In the genomic region with DNA sequence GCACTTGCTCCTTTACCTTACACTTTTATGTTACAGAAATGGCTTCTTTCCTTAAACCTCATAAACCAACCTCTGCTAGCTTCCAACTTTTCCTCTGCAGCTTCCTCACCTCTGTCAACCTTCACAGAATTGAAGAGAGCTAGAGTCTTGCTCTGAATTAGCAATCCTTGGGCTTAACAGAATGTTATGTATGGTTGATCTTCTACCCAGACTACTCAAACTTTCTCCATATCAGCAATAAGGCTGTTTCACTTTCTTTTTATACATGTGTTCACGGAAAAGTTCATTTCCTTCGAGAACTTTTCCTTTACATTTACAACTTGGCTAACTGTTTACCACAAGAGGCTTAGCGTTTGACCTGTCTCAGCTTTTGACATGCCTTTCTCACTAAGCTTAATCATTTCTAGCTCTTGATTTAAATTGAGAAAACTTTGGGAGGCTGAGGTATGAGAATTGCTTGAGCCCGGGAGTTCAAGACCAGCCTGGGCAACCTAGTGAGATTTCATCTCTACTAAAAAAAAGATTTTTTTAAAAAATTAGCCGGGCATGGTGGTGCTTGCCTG, we compare ENCODE assay signal across 28 cellular contexts.
DNase-seq lines count a peak whose midpoint lies in the region; ATAC-seq, FAIRE-seq and TF ChIP-seq lines count a peak whose summit lies in the region.
"Had no signal": no experiment of that assay in that cellular context is flagged by ENCODE, and none has a peak within 500 bp of the region (broad histone marks: within the 10 kb centered on the region; RNA-seq: fewer than 3 reads in every experiment).

No MANE protein-coding gene starts in this region.

- no peaks in the 10 kb centered on the region for H3K9me3 ChIP-seq in HepG2 (ENCODE audit: low read length)
- no peaks in the 10 kb centered on the region for H3K9me3 ChIP-seq in right lobe of liver
- H3K9me3 ChIP-seq in MM.1S (replicated peaks; ENCODE audit: insufficient read depth, low read length) = no peaks in the 10 kb centered on the region
- H3K9me3 ChIP-seq: A549, Peyer's patch, SK-N-SH had no signal

- intact Hi-C loops in HepG2 (cut with micrococcal nuclease; ENCODE audit: unreplicated experiment) (no loop called here), right lobe of liver (cut with DNase I) (no loop called here)

- H3K9ac ChIP-seq in HepG2 (ENCODE audit: insufficient read depth, low read depth, low read length) = no peak overlapping the region
- H3K9ac ChIP-seq in MM.1S (ENCODE audit: low read length) = no peak overlapping the region
- H3K9ac ChIP-seq: KMS-11, SK-N-SH had no signal

- H3K4me2 ChIP-seq in HepG2 (ENCODE audit: low read depth, low read length) = no peak overlapping the region
- H3K4me2 ChIP-seq in MM.1S (ENCODE audit: low read depth, low read length) = peak overlapping the region; percentile 18; the same call in 1 of the 2 replicates
- H3K4me2 ChIP-seq: A549, KMS-11, SK-N-SH had no signal

- H3K27ac Mint-ChIP-seq in T-helper 1 cell treated with Interleukin-12 subunit alpha and Interleukin-12 subunit beta and Interleukin-4 antibody, amounts not matched to agents 30 μg/mL and 1 μg/mL, for 36 hours = peak overlapping the region; percentile 63
- no peak overlapping the region for H3K27ac Mint-ChIP-seq in stimulated activated effector memory CD8-positive, alpha-beta T cell treated with anti-CD3 and anti-CD28 coated beads, Interleukin-12 subunit alpha, Interleukin-12 subunit beta, amount 100 ng/mL, for 72 hours
- H3K27ac Mint-ChIP-seq: CD8-positive, alpha-beta memory T cell; IgD-negative memory B cell had no signal

- H3K27me3 ChIP-seq in HepG2 (ENCODE audit: control insufficient read depth in 1 of 2, insufficient read depth in 2 of 2, low read length in 2 of 2) (peaks cover 2 to 14% of the 10 kb centered on the region in 2 experiments), right lobe of liver (no peaks in the 10 kb centered on the region), MM.1S (replicated peaks; ENCODE audit: insufficient read depth, low read length) (0 out of 2 replicates have a peak, but pooled peaks cover 5% of the 10 kb centered on the region)
- H3K27me3 ChIP-seq: Peyer's patch had no signal

- CTCF ChIA-PET in HepG2 (lab: Yijun Ruan, JAX; ENCODE audit: low intra/inter-chr PET ratio, low total read pairs) = no interaction called here

- no TSS peak for BruUV-seq in HepG2 (replicated peaks; lab: Mats Ljungman, UMichigan)

- no peak for TF ChIP-seq CTCF in HepG2 (CRISPR knock-in tag; IDR thresholded peaks at IDR 0.05)
- TF ChIP-seq CTCF in right lobe of liver (IDR thresholded peaks at IDR 0.05) = no peak
- no peak for TF ChIP-seq CTCF in MM.1S (IDR thresholded peaks at IDR 0.05; ENCODE audit: low read length)

- H2AFZ ChIP-seq in HepG2 (ENCODE audit: low read length) (no peak overlapping the region), MM.1S (ENCODE audit: low read length) (0 out of 2 replicates have a peak overlapping the region, but pooled peaks have one; percentile 9)

- H3K4me3 ChIP-seq in HepG2 (replicated peaks in 1 of 3; ENCODE audit: insufficient read depth in 1 of 3, low read depth in 2 of 3, low read length in 3 of 3) (no peak overlapping the region), right lobe of liver (no peak overlapping the region), MM.1S (ENCODE audit: low read length) (0 out of 2 replicates have a peak overlapping the region, but pooled peaks have one; percentile 8)
- H3K4me3 ChIP-seq: A549, Peyer's patch had no signal

- in situ Hi-C loops in HepG2 (cut with HindIII; ENCODE audit: extremely low pct_ligation_motif_present, low pct_unique_long_range_greater_than_20kb) = no loop called here

- DNase-seq in HepG2 (ENCODE audit: low spot score) (no peak), right lobe of liver (no peak), MM.1S (peak; percentile 44), NCI-H1092 treated with DMSO at 0.1 percent for 48 hours (lab: John Stamatoyannopoulos, UW) (no peak)
- DNase-seq in stimulated activated effector memory CD8-positive, alpha-beta T cell treated with anti-CD3 and anti-CD28 coated beads, Interleukin-12 subunit alpha, Interleukin-12 subunit beta, amount 100 ng/mL, for 72 hours (ENCODE audit: low spot score in 2 of 2) = no peak
- DNase-seq in activated effector memory CD4-positive, alpha-beta T cell treated with anti-CD3 and anti-CD28 coated beads, Interleukin-2, amount 50 U/mL, for 16 hours = no peak
- DNase-seq in activated naive CD4-positive, alpha-beta T cell treated with Interleukin-2 at 50 U/mL for 16 hours = no peak
- DNase-seq: AML-193; CD8-positive, alpha-beta memory T cell; DMS79 treated with DMSO at 0.1 percent for 48 hours; GF-D8; NCI-H1105; NCI-H1436 treated with DMSO at 0.1 percent for 48 hours; NCI-H1930; NCI-H2107; NCI-H446 treated with DMSO at 0.1 percent for 48 hours; NCI-H526; NCI-H82; Peyer's patch; SK-N-SH; SW 1271 had no signal

- H3K9me2 ChIP-seq in MM.1S (replicated peaks; ENCODE audit: insufficient read depth, low read length) = no peaks in the 10 kb centered on the region
- H3K9me2 ChIP-seq: SK-N-SH had no signal

- H3K4me1 Mint-ChIP-seq in T-helper 1 cell treated with Interleukin-12 subunit alpha and Interleukin-12 subunit beta and Interleukin-4 antibody, amounts not matched to agents 30 μg/mL and 1 μg/mL, for 36 hours (ENCODE audit: low read depth) = peaks cover 6% of the 10 kb centered on the region
- no peaks in the 10 kb centered on the region for H3K4me1 Mint-ChIP-seq in stimulated activated effector memory CD8-positive, alpha-beta T cell treated with anti-CD3 and anti-CD28 coated beads, Interleukin-12 subunit alpha, Interleukin-12 subunit beta, amount 100 ng/mL, for 72 hours

- H3K4me3 Mint-ChIP-seq in T-helper 1 cell treated with Interleukin-12 subunit alpha and Interleukin-12 subunit beta and Interleukin-4 antibody, amounts not matched to agents 30 μg/mL and 1 μg/mL, for 36 hours = no peak overlapping the region
- H3K4me3 Mint-ChIP-seq in stimulated activated effector memory CD8-positive, alpha-beta T cell treated with anti-CD3 and anti-CD28 coated beads, Interleukin-12 subunit alpha, Interleukin-12 subunit beta, amount 100 ng/mL, for 72 hours = no peak overlapping the region

- no peak for TF ChIP-seq POLR2A in HepG2 (IDR thresholded peaks at IDR 0.05; ENCODE audit: insufficient read depth in 1 of 2, low read depth in 2 of 2, low read length in 2 of 2)
- TF ChIP-seq POLR2A in right lobe of liver (IDR thresholded peaks at IDR 0.05) = no peak

- TF ChIP-seq RAD21 in HepG2 (CRISPR knock-in tag; IDR thresholded peaks at IDR 0.05) = no peak

- no peaks in the 10 kb centered on the region for H3F3A ChIP-seq in MM.1S (ENCODE audit: insufficient read depth, low read length)

- no peaks in the 10 kb centered on the region for H3K4me1 ChIP-seq in HepG2 (ENCODE audit: insufficient read depth, low read length)
- H3K4me1 ChIP-seq in right lobe of liver = no peaks in the 10 kb centered on the region
- H3K4me1 ChIP-seq in MM.1S (ENCODE audit: low read length) = peaks cover 5% of the 10 kb centered on the region; the same call in 1 of the 2 replicates
- H3K4me1 ChIP-seq: Peyer's patch had no signal

- TF ChIP-seq EP300 in HepG2 (IDR thresholded peaks at IDR 0.05; ENCODE audit: low read depth in 2 of 2, low read length in 2 of 2) = no peak
- no peak for TF ChIP-seq EP300 in HepG2 (CRISPR knock-in tag; IDR thresholded peaks at IDR 0.05; ENCODE audit: borderline replicate concordance)

- H3K36me3 ChIP-seq in HepG2 (replicated peaks in 1 of 2; ENCODE audit: control insufficient read depth in 1 of 2, insufficient read depth in 2 of 2, low read length in 2 of 2) (no peaks in the 10 kb centered on the region), right lobe of liver (no peaks in the 10 kb centered on the region), MM.1S (replicated peaks; ENCODE audit: insufficient read depth, low read length) (no peaks in the 10 kb centered on the region)
- H3K36me3 ChIP-seq: Peyer's patch had no signal

- no peaks in the 10 kb centered on the region for H3K9me3 Mint-ChIP-seq in T-helper 1 cell treated with Interleukin-12 subunit alpha and Interleukin-12 subunit beta and Interleukin-4 antibody, amounts not matched to agents 30 μg/mL and 1 μg/mL, for 36 hours
- no peaks in the 10 kb centered on the region for H3K9me3 Mint-ChIP-seq in stimulated activated effector memory CD8-positive, alpha-beta T cell treated with anti-CD3 and anti-CD28 coated beads, Interleukin-12 subunit alpha, Interleukin-12 subunit beta, amount 100 ng/mL, for 72 hours

- peaks cover 4% of the 10 kb centered on the region for H3K27me3 Mint-ChIP-seq in T-helper 1 cell treated with Interleukin-12 subunit alpha and Interleukin-12 subunit beta and Interleukin-4 antibody, amounts not matched to agents 30 μg/mL and 1 μg/mL, for 36 hours (ENCODE audit: low read depth)

- no peaks in the 10 kb centered on the region for H3K36me3 Mint-ChIP-seq in T-helper 1 cell treated with Interleukin-12 subunit alpha and Interleukin-12 subunit beta and Interleukin-4 antibody, amounts not matched to agents 30 μg/mL and 1 μg/mL, for 36 hours (ENCODE audit: low read depth)
- no peaks in the 10 kb centered on the region for H3K36me3 Mint-ChIP-seq in stimulated activated effector memory CD8-positive, alpha-beta T cell treated with anti-CD3 and anti-CD28 coated beads, Interleukin-12 subunit alpha, Interleukin-12 subunit beta, amount 100 ng/mL, for 72 hours
- H3K36me3 Mint-ChIP-seq: CD8-positive, alpha-beta memory T cell; IgD-negative memory B cell had no signal

- FAIRE-seq in HepG2 (lab: Jason Lieb, UNC) = peak; percentile 34
- FAIRE-seq: A549, GM12891 had no signal

- H4K20me1 ChIP-seq in HepG2 (ENCODE audit: insufficient read depth, low read length) = no peaks in the 10 kb centered on the region
- H4K20me1 ChIP-seq in MM.1S (ENCODE audit: insufficient read depth, low read length) = no peaks in the 10 kb centered on the region

- H3K79me2 ChIP-seq in HepG2 (ENCODE audit: insufficient read depth, low read length) (no peaks in the 10 kb centered on the region), MM.1S (ENCODE audit: low read length) (no peaks in the 10 kb centered on the region)

- ATAC-seq in HepG2 (no peak), right lobe of liver (no peak)
- peak; percentile 40 for ATAC-seq in stimulated activated effector memory CD8-positive, alpha-beta T cell treated with anti-CD3 and anti-CD28 coated beads, Interleukin-12 subunit alpha, Interleukin-12 subunit beta, amount 100 ng/mL, for 72 hours
- ATAC-seq: A549, HCT116 had no signal

- POLR2A ChIA-PET in HepG2 (lab: Yijun Ruan, JAX) = no interaction called here

- no peak overlapping the region for H3K27ac ChIP-seq in HepG2 (ENCODE audit: extremely low read length, insufficient read depth, low read length)
- no peak overlapping the region for H3K27ac ChIP-seq in right lobe of liver
- no peak overlapping the region for H3K27ac ChIP-seq in MM.1S (ENCODE audit: low read length)
- H3K27ac ChIP-seq: A549, C4-2B, KMS-11, Peyer's patch had no signal

- 23% methylated on average over 5 of the region's 5 CpGs for WGBS in HepG2 (ENCODE audit: low lambda C conversion rate)
- WGBS in right lobe of liver (ENCODE audit: insufficient coverage, low coverage, low lambda C conversion rate, missing lambda C conversion rate) = 53% methylated on average over 5 of the region's 5 CpGs

TF ChIP-seq in HepG2, 621 proteins besides CTCF, POLR2A, EP300 and RAD21 (continues in another document):
- no peak for TF ChIP-seq XBP1 (CRISPR knock-in tag; IDR thresholded peaks at IDR 0.05)
- no peak for TF ChIP-seq ZNF546 (CRISPR knock-in tag; conservative IDR thresholded peaks at IDR 0.05)
- no peak for TF ChIP-seq MEIS2 (CRISPR knock-in tag; IDR thresholded peaks at IDR 0.05)
